ENCODE assay signal across 16 cellular contexts in the genomic region with DNA sequence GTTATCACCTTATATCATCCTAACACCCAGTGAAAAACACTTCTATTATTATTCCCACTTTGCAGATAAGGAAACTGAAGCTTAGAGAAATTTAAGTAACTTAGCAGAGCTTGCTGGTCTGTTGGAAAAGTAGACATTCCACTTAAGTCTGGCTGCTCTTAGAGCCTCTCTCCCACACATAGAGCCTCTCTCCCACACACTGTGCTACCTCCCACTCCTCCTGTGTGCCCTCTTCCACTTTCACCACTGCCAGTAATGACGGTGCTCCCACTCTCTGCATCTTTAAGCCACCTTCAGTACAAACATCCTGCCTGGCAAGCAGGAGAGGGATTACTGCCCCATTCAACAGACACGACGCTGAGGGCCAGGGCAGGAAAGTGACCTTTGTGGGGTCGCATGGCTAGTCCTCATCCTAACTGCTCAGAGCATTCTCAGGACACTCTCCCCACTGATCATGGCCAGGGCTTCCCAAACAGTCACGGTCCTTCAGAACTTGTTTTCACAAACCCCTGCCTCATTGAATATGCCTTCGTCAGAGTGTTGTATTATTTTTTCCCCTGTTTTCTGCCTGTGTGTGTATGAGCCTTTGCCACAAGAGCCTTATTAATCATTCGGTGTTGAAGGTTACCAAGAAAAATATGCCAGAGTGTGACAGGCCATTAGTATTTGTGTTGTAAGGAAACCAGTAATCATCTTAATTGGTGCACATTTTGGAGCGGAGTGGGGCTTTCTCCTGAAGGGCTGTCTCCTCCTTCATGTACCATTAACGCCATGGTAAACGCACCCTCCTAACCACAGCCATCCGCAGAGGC.
DNase-seq lines count a peak whose midpoint lies in the region; ATAC-seq and TF ChIP-seq lines count a peak whose summit lies in the region.
"Had no signal": no experiment of that assay in that cellular context is flagged by ENCODE, and none has a peak within 500 bp of the region (broad histone marks: within the 10 kb centered on the region; RNA-seq: fewer than 3 reads in every experiment).

No MANE protein-coding gene starts in this region.

- peaks cover 31 to 46% of the 10 kb centered on the region in 2 donors for H3K4me1 Mint-ChIP-seq in natural killer cell treated with Interleukin-12 subunit alpha and Interleukin-12 subunit beta and Interleukin-15 and Interleukin-18, amount 100 ng/mL, for 72 hours (ENCODE audit: low read depth in 2 of 2)
- peaks cover 30 to 39% of the 10 kb centered on the region in 2 donors for H3K4me1 Mint-ChIP-seq in natural killer cell
- H3K4me1 Mint-ChIP-seq in nephron progenitor cell = peaks cover 59% of the 10 kb centered on the region

- no peak for ATAC-seq in natural killer cell treated with Interleukin-12 subunit alpha and Interleukin-12 subunit beta and Interleukin-15 and Interleukin-18, amount 100 ng/mL, for 72 hours
- ATAC-seq in natural killer cell (no peak), body of pancreas (peak; percentile 60), lower lobe of right lung (no peak), HG03378 (IDR thresholded peaks at IDR 0.05; ENCODE audit: unreplicated experiment) (no peak)

- H3K27ac ChIP-seq in body of pancreas = peak overlapping the region; percentile 15 to 50 (median 32)
- no peak overlapping the region for H3K27ac ChIP-seq in lower lobe of right lung
- H3K27ac ChIP-seq: cardiac muscle cell had no signal

- H3K9me3 Mint-ChIP-seq in natural killer cell treated with Interleukin-12 subunit alpha and Interleukin-12 subunit beta and Interleukin-15 and Interleukin-18, amount 100 ng/mL, for 72 hours = no peaks in the 10 kb centered on the region
- H3K9me3 Mint-ChIP-seq in natural killer cell = no peaks in the 10 kb centered on the region
- no peaks in the 10 kb centered on the region for H3K9me3 Mint-ChIP-seq in nephron progenitor cell
- H3K9me3 Mint-ChIP-seq: activated T-helper 2 cell treated with anti-CD3 and anti-CD28 coated beads, Interferon-gamma antibody, Interleukin-2, Interleukin-4, amounts not matched to agents 10 μg/mL and 5 μg/mL and 100 μg/mL, durations not matched to agents 14 hours and 24 hours and 36 hours; naive B cell; T-helper 2 cell treated with Interferon-gamma antibody and Interleukin-4, amounts not matched to agents 5 μg/mL and 100 μg/mL, for 36 hours had no signal

- TF ChIP-seq CTCF in natural killer cell (IDR thresholded peaks at IDR 0.05) = no peak
- no peak for TF ChIP-seq CTCF in body of pancreas (IDR thresholded peaks at IDR 0.05)
- no peak for TF ChIP-seq CTCF in nephron progenitor cell (IDR thresholded peaks at IDR 0.05)
- TF ChIP-seq CTCF in lower lobe of right lung (IDR thresholded peaks at IDR 0.05) = no peak

- H3K36me3 ChIP-seq in body of pancreas (replicated peaks in 1 of 2; ENCODE audit: insufficient read depth in 1 of 2, low read depth in 2 of 2) (no peaks in the 10 kb centered on the region), lower lobe of right lung (peaks cover 3% of the 10 kb centered on the region)
- H3K36me3 ChIP-seq: cardiac muscle cell had no signal

- H3K4me3 ChIP-seq in body of pancreas = no peak overlapping the region
- no peak overlapping the region for H3K4me3 ChIP-seq in lower lobe of right lung
- H3K4me3 ChIP-seq: cardiac muscle cell had no signal

- peak overlapping the region; percentile 29 to 55 for H3K27ac Mint-ChIP-seq in natural killer cell treated with Interleukin-12 subunit alpha and Interleukin-12 subunit beta and Interleukin-15 and Interleukin-18, amount 100 ng/mL, for 72 hours
- H3K27ac Mint-ChIP-seq in natural killer cell = peak overlapping the region in 1 of 2 donors; percentile 11
- H3K27ac Mint-ChIP-seq in nephron progenitor cell = peak overlapping the region; percentile 85
- H3K27ac Mint-ChIP-seq: activated T-helper 2 cell treated with anti-CD3 and anti-CD28 coated beads, Interferon-gamma antibody, Interleukin-2, Interleukin-4, amounts not matched to agents 10 μg/mL and 5 μg/mL and 100 μg/mL, durations not matched to agents 14 hours and 24 hours and 36 hours; naive B cell; T-helper 2 cell treated with Interferon-gamma antibody and Interleukin-4, amounts not matched to agents 5 μg/mL and 100 μg/mL, for 36 hours had no signal

- TF ChIP-seq POLR2A in body of pancreas (IDR thresholded peaks at IDR 0.05) = no peak

- WGBS in body of pancreas, 2 donors = 65 to 69% methylated on average over 11 of the region's 11 CpGs

- no peaks in the 10 kb centered on the region for H3K27me3 Mint-ChIP-seq in natural killer cell treated with Interleukin-12 subunit alpha and Interleukin-12 subunit beta and Interleukin-15 and Interleukin-18, amount 100 ng/mL, for 72 hours
- H3K27me3 Mint-ChIP-seq in natural killer cell (ENCODE audit: low read depth in 2 of 2) = no peaks in the 10 kb centered on the region
- H3K27me3 Mint-ChIP-seq in nephron progenitor cell (ENCODE audit: low read depth, poor library complexity) = peaks cover 7% of the 10 kb centered on the region
- H3K27me3 Mint-ChIP-seq: naive B cell had no signal

- H3K9me3 ChIP-seq in body of pancreas (no peaks in the 10 kb centered on the region), lower lobe of right lung (no peaks in the 10 kb centered on the region)
- H3K9me3 ChIP-seq: Caco-2 had no signal

- H3K27me3 ChIP-seq in body of pancreas (no peaks in the 10 kb centered on the region), lower lobe of right lung (ENCODE audit: low read depth) (no peaks in the 10 kb centered on the region)
- H3K27me3 ChIP-seq: cardiac muscle cell had no signal

- H3K4me3 Mint-ChIP-seq in natural killer cell treated with Interleukin-12 subunit alpha and Interleukin-12 subunit beta and Interleukin-15 and Interleukin-18, amount 100 ng/mL, for 72 hours = no peak overlapping the region
- no peak overlapping the region for H3K4me3 Mint-ChIP-seq in natural killer cell
- H3K4me3 Mint-ChIP-seq in nephron progenitor cell = peak overlapping the region; percentile 41
- H3K4me3 Mint-ChIP-seq: T-helper 2 cell treated with Interferon-gamma antibody and Interleukin-4, amounts not matched to agents 5 μg/mL and 100 μg/mL, for 36 hours had no signal

- H3K36me3 Mint-ChIP-seq in natural killer cell treated with Interleukin-12 subunit alpha and Interleukin-12 subunit beta and Interleukin-15 and Interleukin-18, amount 100 ng/mL, for 72 hours = peaks cover under 1% of the 10 kb centered on the region
- no peaks in the 10 kb centered on the region for H3K36me3 Mint-ChIP-seq in natural killer cell
- H3K36me3 Mint-ChIP-seq in nephron progenitor cell (ENCODE audit: low read depth) = no peaks in the 10 kb centered on the region

- peaks cover 10% of the 10 kb centered on the region for H3K4me1 ChIP-seq in body of pancreas
- H3K4me1 ChIP-seq in lower lobe of right lung = no peaks in the 10 kb centered on the region
- H3K4me1 ChIP-seq: Caco-2 had no signal

- intact Hi-C loops in natural killer cell (cut with micrococcal nuclease) (no loop called here), body of pancreas (cut with DNase I) (no loop called here), lower lobe of right lung (cut with DNase I) (no loop called here)

- DNase-seq in natural killer cell treated with Interleukin-12 subunit alpha and Interleukin-12 subunit beta and Interleukin-15 and Interleukin-18, amount 100 ng/mL, for 72 hours (ENCODE audit: low spot score) = no peak
- DNase-seq in natural killer cell (no peak), body of pancreas (no peak), nephron progenitor cell (no peak), lower lobe of right lung (no peak), NCI-H774 (lab: John Stamatoyannopoulos, UW) (no peak)
- DNase-seq in activated CD4-positive, alpha-beta T cell treated with anti-CD3 and anti-CD28 coated beads for 4 hours = no peak
- DNase-seq: activated CD4-positive, alpha-beta T cell treated with anti-CD3 and anti-CD28 coated beads for 48 hours; MM.1S; naive B cell; NCI-H524 had no signal
